17 cellular contexts compared by ENCODE assay signal in the genomic region with DNA sequence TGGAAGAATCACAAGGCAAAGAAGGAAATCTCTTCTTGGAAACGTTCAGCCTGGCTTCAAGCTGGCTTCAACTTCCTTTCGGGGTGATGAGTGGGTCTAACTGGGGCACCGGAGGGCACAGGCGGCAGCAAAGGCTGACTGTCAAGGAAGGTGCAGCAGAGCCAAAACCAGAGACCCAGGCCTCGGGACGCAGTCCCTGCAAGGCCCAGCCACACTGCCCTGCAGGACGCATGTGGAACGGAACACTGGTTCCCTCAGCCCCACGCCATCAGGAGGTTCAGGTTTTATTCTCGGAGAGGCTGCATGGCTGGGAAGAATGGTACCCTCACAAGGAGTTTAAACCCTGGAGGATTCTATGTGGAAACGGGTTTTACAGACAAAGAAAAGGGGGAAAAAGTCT.
A peak's percentile ranks its signal among the peaks of the same experiment; 100 is the strongest.
DNase-seq lines count a peak whose midpoint lies in the region; ATAC-seq, FAIRE-seq and TF ChIP-seq lines count a peak whose summit lies in the region.
"Had no signal": no experiment of that assay in that cellular context is flagged by ENCODE, and none has a peak within 500 bp of the region (broad histone marks: within the 10 kb centered on the region; RNA-seq: fewer than 3 reads in every experiment).

No MANE protein-coding gene starts in this region.

- H3K4me2 ChIP-seq in BLaER1 (peak overlapping the region; percentile 88), DND-41 (ENCODE audit: insufficient read depth, low read length) (no peak overlapping the region)

- TF ChIP-seq POLR2A in esophagus squamous epithelium (IDR thresholded peaks at IDR 0.05), result no peak

- intact Hi-C loops in sciatic nerve (cut with DNase I), result no loop called here
- intact Hi-C loops in esophagus squamous epithelium (cut with DNase I), result no loop called here

- H2AFZ ChIP-seq in DND-41 (ENCODE audit: low read depth, low read length), result no peak overlapping the region

- 90% methylated on average over 9 to 10 of the region's 11 CpGs for WGBS in esophagus squamous epithelium, 2 donors

- H3K9me3 ChIP-seq in BLaER1, result no peaks in the 10 kb centered on the region
- no peaks in the 10 kb centered on the region for H3K9me3 ChIP-seq in DND-41 (ENCODE audit: insufficient read depth, low read length, severe bottlenecking)
- H3K9me3 ChIP-seq in T-helper 17 cell (ENCODE audit: control insufficient read depth, low read length, poor library complexity, severe bottlenecking), result no peaks in the 10 kb centered on the region
- no peaks in the 10 kb centered on the region for H3K9me3 ChIP-seq in esophagus squamous epithelium

- ATAC-seq in DND-41 (ENCODE audit: insufficient read depth, low read depth), result no peak
- ATAC-seq in T-helper 17 cell, result no peak
- ATAC-seq in sciatic nerve, result no peak
- no peak for ATAC-seq in HG02938 (IDR thresholded peaks at IDR 0.05; ENCODE audit: unreplicated experiment)
- ATAC-seq: SK-N-SH treated with all-trans-retinoic acid at 6 μM for 48 hours had no signal

- H3K4me1 ChIP-seq in BLaER1 (peaks cover 99% of the 10 kb centered on the region), DND-41 (ENCODE audit: insufficient read depth, low read length) (peaks cover 71% of the 10 kb centered on the region), esophagus squamous epithelium (peaks cover 0 to 60% (median 15%) of the 10 kb centered on the region in 3 donors)

- TF ChIP-seq CTCF in DND-41 (IDR thresholded peaks at IDR 0.05; ENCODE audit: borderline replicate concordance, extremely low read depth, low read length, poor library complexity, severe bottlenecking) (no peak), esophagus squamous epithelium (IDR thresholded peaks at IDR 0.05) (no peak)

- H3K27ac ChIP-seq in BLaER1 (peak overlapping the region; percentile 48; the same call in 1 of the 2 replicates), DND-41 (ENCODE audit: low read length) (peak overlapping the region; percentile 37; the same call in 1 of the 2 replicates), esophagus squamous epithelium (peak overlapping the region in 2 of 4 donors; percentile 4 to 51)

- no peaks in the 10 kb centered on the region for H3K36me3 Mint-ChIP-seq in T-helper 17 cell (ENCODE audit: low read depth)
- H3K36me3 Mint-ChIP-seq: IgD-negative memory B cell had no signal

- peak overlapping the region; percentile 59 for H3K4me3 Mint-ChIP-seq in T-helper 17 cell
- H3K4me3 Mint-ChIP-seq: H9, IgD-negative memory B cell had no signal

- H3K27me3 ChIP-seq in BLaER1 (no peaks in the 10 kb centered on the region), DND-41 (ENCODE audit: insufficient read depth, low read length, poor library complexity) (no peaks in the 10 kb centered on the region), esophagus squamous epithelium (no peaks in the 10 kb centered on the region)

- peak overlapping the region; percentile 77 for H3K27ac Mint-ChIP-seq in T-helper 17 cell
- H3K27ac Mint-ChIP-seq: IgD-negative memory B cell had no signal

- H3K27me3 Mint-ChIP-seq in T-helper 17 cell, result no peaks in the 10 kb centered on the region
- H3K27me3 Mint-ChIP-seq: IgD-negative memory B cell had no signal

- H3K4me3 ChIP-seq in BLaER1, result no peak overlapping the region
- H3K4me3 ChIP-seq in DND-41 (ENCODE audit: low read depth in 1 of 2, low read length in 2 of 2), result no peak overlapping the region
- no peak overlapping the region for H3K4me3 ChIP-seq in esophagus squamous epithelium

- DNase-seq in DND-41, result no peak
- no peak for DNase-seq in T-helper 17 cell
- peak; percentile 49 for DNase-seq in sciatic nerve (ENCODE audit: low spot score)
- no peak for DNase-seq in NCI-H2107 treated with DMSO at 0.1 percent for 48 hours (lab: John Stamatoyannopoulos, UW; ENCODE audit: unreplicated experiment)
- DNase-seq in esophagus squamous epithelium (lab: John Stamatoyannopoulos, UW), result no peak
- DNase-seq in urothelium cell line (ENCODE audit: low spot score), result no peak
- DNase-seq: H9, NCI-H1105 treated with DMSO at 0.1 percent for 48 hours, NCI-H1694, NCI-H510A, NCI-H748 treated with DMSO at 0.1 percent for 48 hours, SHP77 treated with DMSO at 0.1 percent for 48 hours had no signal

- H3K9ac ChIP-seq in BLaER1 (no peak overlapping the region), DND-41 (ENCODE audit: low read depth, low read length) (no peak overlapping the region)

- H3K36me3 ChIP-seq in BLaER1 (peaks cover 6% of the 10 kb centered on the region; the same call in 1 of the 2 replicates), DND-41 (ENCODE audit: insufficient read depth, low read length) (peaks cover 77% of the 10 kb centered on the region), esophagus squamous epithelium (peaks cover 0 to 16% (median 0%) of the 10 kb centered on the region in 3 donors)

- no peak for FAIRE-seq in urothelium cell line (lab: Jason Lieb, UNC)
- FAIRE-seq: A204.1 had no signal

- peaks cover 100% of the 10 kb centered on the region for H3K79me2 ChIP-seq in DND-41 (ENCODE audit: insufficient read depth, low read length)

- H4K20me1 ChIP-seq in BLaER1, result peaks cover 53% of the 10 kb centered on the region; the same call in 1 of the 2 replicates
- H4K20me1 ChIP-seq in DND-41 (ENCODE audit: insufficient read depth, low read length), result peaks cover 98% of the 10 kb centered on the region

- peaks cover 58% of the 10 kb centered on the region for H3K4me1 Mint-ChIP-seq in T-helper 17 cell
